Comparison of ENCODE assay signal across 8 cellular contexts in the genomic region with DNA sequence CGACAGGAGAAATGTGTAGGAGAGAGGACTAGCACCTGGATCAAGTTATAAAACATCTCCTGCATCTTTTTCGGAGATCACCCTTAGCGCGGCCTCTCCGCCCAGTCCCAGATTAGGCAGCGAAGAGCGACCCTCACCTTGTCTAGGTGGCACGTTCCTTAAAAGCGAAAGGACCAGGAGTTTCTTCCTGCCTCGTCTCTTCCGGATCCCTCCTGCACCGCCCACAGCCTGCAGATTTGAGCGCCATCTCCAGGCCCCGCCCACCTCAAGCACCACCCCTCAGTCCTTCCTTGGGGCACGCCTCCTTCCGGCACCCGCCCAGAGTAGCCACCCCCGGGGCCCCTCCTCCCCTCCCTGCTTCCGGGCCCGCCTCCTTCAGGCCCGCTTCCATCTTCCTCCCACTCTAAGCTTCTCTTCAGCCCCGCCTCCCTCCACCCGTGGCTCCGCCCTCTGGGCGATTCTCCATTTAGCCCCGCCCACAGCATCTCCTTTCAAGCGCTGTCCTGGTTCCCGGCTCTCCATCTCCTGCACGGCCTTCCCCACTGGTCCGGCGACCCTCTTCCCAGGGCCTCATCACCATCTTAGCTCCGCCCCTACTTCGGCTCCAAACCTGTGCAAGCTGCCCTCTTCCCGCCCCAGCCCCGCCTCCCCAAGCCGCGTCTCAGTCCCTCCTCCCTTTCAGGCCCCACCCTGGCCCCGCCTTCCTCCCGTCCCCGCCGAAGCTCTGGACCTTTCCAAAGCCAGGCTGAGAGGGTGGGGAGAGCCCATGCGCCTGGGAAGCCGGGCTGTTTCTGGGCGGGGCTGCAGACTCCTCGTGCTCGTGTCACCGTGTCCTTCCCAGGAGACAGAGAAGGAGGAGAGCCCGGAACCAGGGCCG. TPM values are rescaled to one million over a fixed set of nuclear protein-coding genes. Genes with fewer than 3 reads are reported as not detected.
A peak's percentile ranks its signal among the peaks of the same experiment; 100 is the strongest.
DNase-seq lines count a peak whose midpoint lies in the region; ATAC-seq and TF ChIP-seq lines count a peak whose summit lies in the region.

No MANE protein-coding gene starts in this region.

- no peaks in the 10 kb centered on the region for H3K27me3 Mint-ChIP-seq in activated T-cell treated with anti-CD3 and anti-CD28 coated beads, Interleukin-2, amount 50 U/mL, for 24 hours

- POLR2A ChIA-PET in PC-3 (lab: Charles Lee; ENCODE audit: unreplicated experiment) = interaction anchor here (0.6 to 1.1 kb wide), 13 partner anchors 13 to 1959 kb away, joined by 3 to 30 read pairs (median 4); a partner anchor contains a TSS

- H3K79me2 ChIP-seq in PC-3 (ENCODE audit: low read length) = peaks cover 56% of the 10 kb centered on the region

- no peaks in the 10 kb centered on the region for H3K36me3 ChIP-seq in PC-3 (ENCODE audit: low read depth, low read length)

- peak overlapping the region; percentile 97 for H3K4me3 Mint-ChIP-seq in activated T-cell treated with anti-CD3 and anti-CD28 coated beads, Interleukin-2, amount 50 U/mL, for 24 hours

- ATAC-seq in GM21717 (IDR thresholded peaks at IDR 0.05; ENCODE audit: unreplicated experiment) (peak; percentile 56), PC-3 (peak; percentile 76)

- peak overlapping the region; percentile 78 for H2AFZ ChIP-seq in PC-3 (ENCODE audit: low read length)

- peak overlapping the region; percentile 84 for H3K27ac ChIP-seq in PC-3 (ENCODE audit: low read length)

- peak overlapping the region; percentile 92 for H3K4me2 ChIP-seq in PC-3 (ENCODE audit: low read length)

- H3K9ac ChIP-seq in PC-3 (ENCODE audit: low read length) = peak overlapping the region; percentile 93

- H3K9me3 ChIP-seq in PC-3 (ENCODE audit: low read length) = no peaks in the 10 kb centered on the region

- intact Hi-C loops in PC-3 (cut with micrococcal nuclease) = loop anchor here (10.0 kb wide), 1 partner anchor 178 kb away; a partner anchor contains a TSS

- peak overlapping the region; percentile 100 for H3K27ac Mint-ChIP-seq in activated T-cell treated with anti-CD3 and anti-CD28 coated beads, Interleukin-2, amount 50 U/mL, for 24 hours

- no peaks in the 10 kb centered on the region for H3K27me3 ChIP-seq in PC-3 (ENCODE audit: low read length)

- no TSS peak for BruUV-seq in PC-3 (replicated peaks; lab: Mats Ljungman, UMichigan)

- H3F3A ChIP-seq in PC-3 (ENCODE audit: low read length, unreplicated experiment) = no peaks in the 10 kb centered on the region

- peaks cover 38% of the 10 kb centered on the region for H4K20me1 ChIP-seq in PC-3 (ENCODE audit: low read length)

- DNase-seq in DMS53 (lab: John Stamatoyannopoulos, UW) (peak; percentile 100), PC-3 (peak; percentile 97), epithelial cell of proximal tubule (ENCODE audit: low read depth) (peak; percentile 81), mucosa of gallbladder (ENCODE audit: low spot score) (peak; percentile 99)
- peak; percentile 95 for DNase-seq in Jurkat, Clone E6-1 (ENCODE audit: low read depth, low spot score)
- peak; percentile 100 for DNase-seq in activated T-cell treated with anti-CD3 and anti-CD28 coated beads, Interleukin-2, amount 50 U/mL, for 24 hours
- peak; percentile 98 for DNase-seq in stimulated activated CD8-positive, alpha-beta memory T cell treated with anti-CD3 and anti-CD28 coated beads, Interleukin-4, amount 100 ng/mL, for 24 hours (ENCODE audit: low read depth)

- H3K9me2 ChIP-seq in PC-3 (replicated peaks; ENCODE audit: low read length) = no peaks in the 10 kb centered on the region

- H3K4me3 ChIP-seq in Jurkat, Clone E6-1 (ENCODE audit: low read length) = peak overlapping the region; percentile 83
- H3K4me3 ChIP-seq in PC-3 (ENCODE audit: low read length) (peak overlapping the region; percentile 95), epithelial cell of proximal tubule (ENCODE audit: low read depth, low read length) (peak overlapping the region; percentile 93)

- TF ChIP-seq CTCF in PC-3 (conservative IDR thresholded peaks at IDR 0.05; ENCODE audit: low read depth, low read length) (no peak), epithelial cell of proximal tubule (conservative IDR thresholded peaks at IDR 0.05; ENCODE audit: low read depth, low read length) (no peak)

- H3K4me1 ChIP-seq in PC-3 (ENCODE audit: insufficient read depth, low read length) = peaks cover 20% of the 10 kb centered on the region

- H3K9me3 Mint-ChIP-seq in activated T-cell treated with anti-CD3 and anti-CD28 coated beads, Interleukin-2, amount 50 U/mL, for 24 hours = no peaks in the 10 kb centered on the region

- H3K4me1 Mint-ChIP-seq in activated T-cell treated with anti-CD3 and anti-CD28 coated beads, Interleukin-2, amount 50 U/mL, for 24 hours (ENCODE audit: low read depth) = peaks cover 58% of the 10 kb centered on the region

- CTCF ChIA-PET in PC-3 (lab: Charles Lee) = interaction anchor here (0.5 to 1.3 kb wide), 6 partner anchors 29 to 1103 kb away, joined by 3 to 7 read pairs (median 4); no protein-coding TSS in a partner anchor

- peaks cover 57% of the 10 kb centered on the region for H3K36me3 Mint-ChIP-seq in activated T-cell treated with anti-CD3 and anti-CD28 coated beads, Interleukin-2, amount 50 U/mL, for 24 hours (ENCODE audit: low read depth)

RNA-seq across cellular contexts. Expression of a gene that starts 0.6 kb away (rescaled TPM):
- 249 TPM for polyA plus RNA-seq in Jurkat, Clone E6-1 (2012; ENCODE audit: insufficient read depth, insufficient read length)
- 160 and 269 TPM in 2 replicates for total RNA-seq in PC-3 (2014; rRNA removed)
- total RNA-seq in epithelial cell of proximal tubule = 111 and 145 TPM in 2 replicates
- total RNA-seq in mucosa of gallbladder = 116 TPM

Comparison
In these comparisons a context has a peak if more than half of its experiments do, and no peak if none do; other contexts are left out.
1. Peak in every context shown above with its lines: DNase-seq, ATAC-seq, H3K4me3 ChIP-seq and H3K27ac ChIP-seq.